ENCODE assay signal across 1 cellular context in genomic region chr9:34506623-34507022, GRCh38.
TF ChIP-seq lines count a peak whose summit lies in the region.

No MANE protein-coding gene starts in this region.

TF ChIP-seq in H1, 55 proteins besides CTCF, POLR2A, EP300 and RAD21:
- TF ChIP-seq GTF2F1 (IDR thresholded peaks at IDR 0.05; ENCODE audit: borderline replicate concordance, low read depth, low read length) (no peak), BRCA1 (IDR thresholded peaks at IDR 0.05; ENCODE audit: low read depth, low read length) (no peak), TCF12 (IDR thresholded peaks at IDR 0.05; ENCODE audit: low read depth, low read length) (no peak), RBBP5 (IDR thresholded peaks at IDR 0.05; ENCODE audit: borderline replicate concordance, low read depth, low read length) (no peak), HDAC6 (IDR thresholded peaks at IDR 0.05; ENCODE audit: low read depth, low read length) (no peak), ZNF274 (IDR thresholded peaks at IDR 0.05; ENCODE audit: borderline replicate concordance, extremely low read depth, low read length) (no peak), BCL11A (IDR thresholded peaks at IDR 0.05; ENCODE audit: low read depth in 2 of 2, low read length in 2 of 2) (no peak), ATF3 (IDR thresholded peaks at IDR 0.05; ENCODE audit: insufficient read depth, low read depth, low read length) (no peak), E2F6 (IDR thresholded peaks at IDR 0.05) (no peak), SP1 (IDR thresholded peaks at IDR 0.05; ENCODE audit: low read depth, low read length) (no peak), SRF (IDR thresholded peaks at IDR 0.05; ENCODE audit: low read depth, low read length) (no peak), JUND (IDR thresholded peaks at IDR 0.05; ENCODE audit: low read length) (no peak), SP2 (IDR thresholded peaks at IDR 0.05; ENCODE audit: low read length) (no peak), TEAD4 (IDR thresholded peaks at IDR 0.05; ENCODE audit: low read depth, low read length) (no peak), SAP30 (IDR thresholded peaks at IDR 0.05; ENCODE audit: insufficient read depth, insufficient replicate concordance, low read length) (no peak), KDM4A (IDR thresholded peaks at IDR 0.05; ENCODE audit: low read depth, low read length, severe bottlenecking) (no peak)
